16 cellular contexts compared by ENCODE assay signal in genomic region chr3:102630531-102630930, GRCh38.
DNase-seq lines count a peak whose midpoint lies in the region; TF ChIP-seq lines count a peak whose summit lies in the region.
"Had no signal": no experiment of that assay in that cellular context is flagged by ENCODE, and none has a peak within 500 bp of the region (broad histone marks: within the 10 kb centered on the region; RNA-seq: fewer than 3 reads in every experiment).

No MANE protein-coding gene starts in this region.

- no peak for DNase-seq in SK-N-MC (ENCODE audit: low read depth, low spot score)
- peak; percentile 61 for DNase-seq in fibroblast of pulmonary artery (ENCODE audit: low read depth)
- DNase-seq in fibroblast of villous mesenchyme (ENCODE audit: low read depth) = peak; percentile 21
- DNase-seq in BE2C = no peak
- DNase-seq in activated CD4-positive, alpha-beta T cell treated with anti-CD3 and anti-CD28 coated beads, Interleukin-2, amount 50 U/mL, for 4 hours = no peak
- no peak for DNase-seq in activated naive CD4-positive, alpha-beta T cell treated with anti-CD3 and anti-CD28 coated beads for 36 hours
- DNase-seq: 8988T; ACHN; Caco-2; Calu3; CD4-positive, alpha-beta T cell; CD8-positive, alpha-beta T cell; DMS79 treated with DMSO at 0.1 percent for 48 hours; GF-D8 had no signal

- CTCF ChIA-PET in activated naive CD4-positive, alpha-beta T cell treated with anti-CD3 and anti-CD28 coated beads for 36 hours (lab: Charles Lee) = no interaction called here

- H3K27me3 Mint-ChIP-seq in activated naive CD4-positive, alpha-beta T cell treated with anti-CD3 and anti-CD28 coated beads for 36 hours (ENCODE audit: low read depth) = no peaks in the 10 kb centered on the region
- H3K27me3 Mint-ChIP-seq: CD4-positive, alpha-beta T cell had no signal

- H3K9ac ChIP-seq in SK-N-MC (ENCODE audit: insufficient read length) = no peak overlapping the region
- H3K9ac ChIP-seq: BLaER1 treated with 17β-estradiol and CSF1 and Interleukin-3, amounts not matched to agents 10 nM and 100 nM had no signal

- H3K27ac Mint-ChIP-seq in activated naive CD4-positive, alpha-beta T cell treated with anti-CD3 and anti-CD28 coated beads for 36 hours = no peak overlapping the region
- H3K27ac Mint-ChIP-seq: CD4-positive, alpha-beta T cell; CD8-positive, alpha-beta T cell had no signal

- H3K9me3 Mint-ChIP-seq in activated naive CD4-positive, alpha-beta T cell treated with anti-CD3 and anti-CD28 coated beads for 36 hours = no peaks in the 10 kb centered on the region

- H3K27ac ChIP-seq in SK-N-MC = peak overlapping the region; percentile 26; the same call in 1 of the 2 replicates
- H3K27ac ChIP-seq: BLaER1 treated with 17β-estradiol and CSF1 and Interleukin-3, amounts not matched to agents 10 nM and 100 nM; C4-2B had no signal

- no peaks in the 10 kb centered on the region for H3K4me1 Mint-ChIP-seq in activated naive CD4-positive, alpha-beta T cell treated with anti-CD3 and anti-CD28 coated beads for 36 hours (ENCODE audit: low read depth)

- intact Hi-C loops in activated naive CD4-positive, alpha-beta T cell treated with anti-CD3 and anti-CD28 coated beads for 36 hours (cut with micrococcal nuclease) = no loop called here

- H3K4me3 ChIP-seq in SK-N-MC (no peak overlapping the region), fibroblast of pulmonary artery (replicated peaks; ENCODE audit: low read depth, low read length) (no peak overlapping the region), fibroblast of villous mesenchyme (ENCODE audit: low read depth, low read length) (no peak overlapping the region), BE2C (ENCODE audit: low read depth, low read length) (no peak overlapping the region)
- H3K4me3 ChIP-seq: BLaER1 treated with 17β-estradiol and CSF1 and Interleukin-3, amounts not matched to agents 10 nM and 100 nM had no signal

- H3K9me3 ChIP-seq in SK-N-MC (ENCODE audit: low read depth, low read length) (peaks cover 5% of the 10 kb centered on the region; the same call in 1 of the 2 replicates), BE2C (no peaks in the 10 kb centered on the region)
- H3K9me3 ChIP-seq: Caco-2 had no signal

- H3K27me3 ChIP-seq in BE2C = no peaks in the 10 kb centered on the region
- H3K27me3 ChIP-seq: BLaER1 treated with 17β-estradiol and CSF1 and Interleukin-3, amounts not matched to agents 10 nM and 100 nM had no signal

- no peaks in the 10 kb centered on the region for H3K4me1 ChIP-seq in BE2C
- H3K4me1 ChIP-seq: BLaER1 treated with 17β-estradiol and CSF1 and Interleukin-3, amounts not matched to agents 10 nM and 100 nM; Caco-2 had no signal

- no peak overlapping the region for H3K4me3 Mint-ChIP-seq in activated naive CD4-positive, alpha-beta T cell treated with anti-CD3 and anti-CD28 coated beads for 36 hours
- H3K4me3 Mint-ChIP-seq: CD4-positive, alpha-beta T cell; CD8-positive, alpha-beta T cell had no signal

- no peaks in the 10 kb centered on the region for H3K36me3 Mint-ChIP-seq in activated naive CD4-positive, alpha-beta T cell treated with anti-CD3 and anti-CD28 coated beads for 36 hours (ENCODE audit: low read depth)
- H3K36me3 Mint-ChIP-seq: CD8-positive, alpha-beta T cell had no signal

- no peak for TF ChIP-seq CTCF in fibroblast of pulmonary artery (IDR thresholded peaks at IDR 0.05; ENCODE audit: low read length, missing control alignments)
- TF ChIP-seq CTCF in fibroblast of villous mesenchyme (IDR thresholded peaks at IDR 0.05; ENCODE audit: insufficient read depth, low read depth, low read length) = no peak
- no peak for TF ChIP-seq CTCF in BE2C (IDR thresholded peaks at IDR 0.05; ENCODE audit: low read depth, low read length)

- H3K36me3 ChIP-seq in SK-N-MC (ENCODE audit: insufficient read depth, low read length) (no peaks in the 10 kb centered on the region), BE2C (no peaks in the 10 kb centered on the region)
- H3K36me3 ChIP-seq: BLaER1 treated with 17β-estradiol and CSF1 and Interleukin-3, amounts not matched to agents 10 nM and 100 nM had no signal

Comparison
In these comparisons a context has a peak if more than half of its experiments do, and no peak if none do; other contexts are left out.
1. DNase-seq: peak in fibroblast of pulmonary artery (single experiment) and fibroblast of villous mesenchyme (single experiment); none in SK-N-MC (single experiment), BE2C (single experiment), activated CD4-positive, alpha-beta T cell treated with anti-CD3 and anti-CD28 coated beads, Interleukin-2, amount 50 U/mL, for 4 hours (0 of 2) and activated naive CD4-positive, alpha-beta T cell treated with anti-CD3 and anti-CD28 coated beads for 36 hours (single experiment).